ENCODE assay signal across 26 cellular contexts in genomic region chr20:10307359-10307735, GRCh38.
DNase-seq lines count a peak whose midpoint lies in the region; ATAC-seq, FAIRE-seq and TF ChIP-seq lines count a peak whose summit lies in the region.
"Had no signal": no experiment of that assay in that cellular context is flagged by ENCODE, and none has a peak within 500 bp of the region (broad histone marks: within the 10 kb centered on the region; RNA-seq: fewer than 3 reads in every experiment).

No MANE protein-coding gene starts in this region.

- FAIRE-seq in A549 (lab: Jason Lieb, UNC), result peak; percentile 7
- FAIRE-seq: A204.1, GM12878, small intestine had no signal

- H3K27me3 ChIP-seq in spleen (replicated peaks in 1 of 7) (no peaks in the 10 kb centered on the region), testis (no peaks in the 10 kb centered on the region)
- H3K27me3 ChIP-seq: BE2C, dorsolateral prefrontal cortex, upper lobe of right lung had no signal

- TF ChIP-seq EP300 in A549 (IDR thresholded peaks at IDR 0.05), result no peak

- H3K9me3 ChIP-seq in A549, result no peaks in the 10 kb centered on the region
- no peaks in the 10 kb centered on the region for H3K9me3 ChIP-seq in HEK293 (ENCODE audit: control insufficient read depth, insufficient read depth, low read depth, low read length)
- H3K9me3 ChIP-seq in spleen, result no peaks in the 10 kb centered on the region
- H3K9me3 ChIP-seq in testis, result no peaks in the 10 kb centered on the region
- H3K9me3 ChIP-seq: BE2C, heart left ventricle, upper lobe of right lung had no signal

- TF ChIP-seq CTCF in A549 (IDR thresholded peaks at IDR 0.05) (no peak), HEK293 (tag by site-specific recombination; IDR thresholded peaks at IDR 0.05) (no peak), fibroblast of the aortic adventitia (IDR thresholded peaks at IDR 0.05; ENCODE audit: insufficient read depth, low read length) (no peak), spleen (IDR thresholded peaks at IDR 0.05 in 8 of 11, conservative IDR thresholded peaks at IDR 0.05 in 3 of 11) (no peak), testis (IDR thresholded peaks at IDR 0.05) (no peak)

- 30% methylated on average over 3 of the region's 3 CpGs for WGBS in A549 (ENCODE audit: missing lambda C conversion rate)
- WGBS in spleen, 5 donors, result 18 to 42% (median 31%) methylated on average over 3 of the region's 3 CpGs
- WGBS in testis, 2 donors, result 72 to 75% methylated on average over 3 of the region's 3 CpGs

- peak overlapping the region; percentile 17 for H3K4me2 ChIP-seq in A549

- intact Hi-C loops in spleen (cut with DNase I; ENCODE audit: low total_unique reads) (no loop called here), testis (cut with DNase I; ENCODE audit: low total_unique reads) (no loop called here)

- no peaks in the 10 kb centered on the region for H3K36me3 ChIP-seq in HEK293 (ENCODE audit: control insufficient read depth in 2 of 2, insufficient read depth in 1 of 2, low read length in 2 of 2)
- H3K36me3 ChIP-seq in spleen, result no peaks in the 10 kb centered on the region
- no peaks in the 10 kb centered on the region for H3K36me3 ChIP-seq in testis (ENCODE audit: low read depth, missing control alignments)
- H3K36me3 ChIP-seq: heart left ventricle, upper lobe of right lung had no signal

- H3K4me1 ChIP-seq in A549 (peaks cover 86% of the 10 kb centered on the region), HEK293 (ENCODE audit: control insufficient read depth, insufficient read depth, low read length) (peaks cover 14% of the 10 kb centered on the region), spleen (peaks cover 0 to 13% (median 0%) of the 10 kb centered on the region in 6 donors), testis (no peaks in the 10 kb centered on the region)
- H3K4me1 ChIP-seq: BE2C, upper lobe of right lung had no signal

- DNase-seq in A549 (ENCODE audit: low read depth in 1 of 2, low spot score in 1 of 2) (no peak), fibroblast of the aortic adventitia (ENCODE audit: low read depth) (peak; percentile 67), spleen (no peak), testis (no peak)
- DNase-seq in activated CD4-positive, alpha-beta T cell treated with anti-CD3 and anti-CD28 coated beads, Interleukin-2, amount 50 U/mL, for 48 hours, result no peak
- DNase-seq: activated CD4-positive, alpha-beta T cell treated with anti-CD3 and anti-CD28 coated beads, Interleukin-2, amount 10 ng/mL, durations not matched to agents 24 days and 14 days; BE2C; COR-L47; DMS79 treated with DMSO at 0.1 percent for 48 hours; dorsolateral prefrontal cortex; H7; heart left ventricle; NCI-H1092; NCI-H2029 treated with DMSO at 0.1 percent for 48 hours; NCI-H345; nucleus accumbens; SIG-M5; small intestine; substantia nigra; upper lobe of right lung had no signal

- no peak overlapping the region for H3K4me3 ChIP-seq in A549
- H3K4me3 ChIP-seq in HEK293 (ENCODE audit: low read depth, low read length), result no peak overlapping the region
- no peak overlapping the region for H3K4me3 ChIP-seq in fibroblast of the aortic adventitia (ENCODE audit: low read depth, low read length)
- H3K4me3 ChIP-seq in spleen, result no peak overlapping the region
- no peak overlapping the region for H3K4me3 ChIP-seq in testis
- H3K4me3 ChIP-seq: dorsolateral prefrontal cortex, GM12878, heart left ventricle, upper lobe of right lung had no signal

- TF ChIP-seq POLR2A in A549 (IDR thresholded peaks at IDR 0.05; ENCODE audit: low read length), result no peak
- TF ChIP-seq POLR2A in spleen (IDR thresholded peaks at IDR 0.05), result no peak
- TF ChIP-seq POLR2A in testis (IDR thresholded peaks at IDR 0.05), result no peak

- CTCF ChIA-PET in A549 (lab: Yijun Ruan, JAX) (interaction anchor here (0.8 to 2.0 kb wide), 10 partner anchors 9 to 329 kb away, joined by 3 to 8 read pairs (median 4); partner anchors contain the start of gene MKKS), HEK293 (lab: Yijun Ruan, JAX) (interaction anchor here (0.8 kb wide), 1 partner anchor 9 kb away, joined by 5 read pairs; no protein-coding TSS in a partner anchor)

- POLR2A ChIA-PET in A549 (lab: Yijun Ruan, JAX), result interaction anchor here (1.1 to 1.4 kb wide), 4 partner anchors 45 to 128 kb away, joined by 3 to 10 read pairs (median 4); partner anchors contain the start of genes SLX4IP and SNAP25
- POLR2A ChIA-PET in HEK293 (lab: Yijun Ruan, JAX), result interaction anchor here (1.9 kb wide), 1 partner anchor 128 kb away, joined by 6 read pairs; the partner anchor contains the start of gene SLX4IP

- H3K27ac ChIP-seq in A549 (peak overlapping the region; percentile 76 to 83), HEK293 (ENCODE audit: extremely low read depth, low read depth, low read length) (peak overlapping the region; percentile 56; the same call in 1 of the 2 replicates), spleen (no peak overlapping the region), testis (no peak overlapping the region)
- H3K27ac ChIP-seq: heart left ventricle, upper lobe of right lung had no signal

- ATAC-seq in A549, result no peak
- peak; percentile 10; the same call in 1 of the 3 replicates for ATAC-seq in SK-N-SH treated with all-trans-retinoic acid at 6 μM for 48 hours
- no peak for ATAC-seq in HG02973 (IDR thresholded peaks at IDR 0.05; ENCODE audit: unreplicated experiment)
- ATAC-seq: activated naive CD4-positive, alpha-beta T cell treated with anti-CD3 and anti-CD28 coated beads, Interleukin-2, amount 50 U/mL, for 72 hours; GM12878; heart left ventricle; upper lobe of right lung had no signal

- no peak for TF ChIP-seq RAD21 in A549 (conservative IDR thresholded peaks at IDR 0.05 in 1 of 2, IDR thresholded peaks at IDR 0.05 in 1 of 2)

TF ChIP-seq in A549, 52 proteins besides CTCF, POLR2A, EP300 and RAD21 (continues in another document):
- no peak for TF ChIP-seq HDAC2 (IDR thresholded peaks at IDR 0.05)
- TF ChIP-seq JUNB (IDR thresholded peaks at IDR 0.05), result no peak
- no peak for TF ChIP-seq CBX8 (IDR thresholded peaks at IDR 0.05)
- no peak for TF ChIP-seq ATOH8 (CRISPR knock-in tag; IDR thresholded peaks at IDR 0.05; ENCODE audit: low read depth)
- TF ChIP-seq PBX3 (IDR thresholded peaks at IDR 0.05), result no peak

TF ChIP-seq in HEK293, 187 proteins besides CTCF, POLR2A, EP300 and RAD21:
- TF ChIP-seq ZNF394 (tag by site-specific recombination; IDR thresholded peaks at IDR 0.05; ENCODE audit: borderline replicate concordance) (no peak), GLI4 (tag by site-specific recombination; IDR thresholded peaks at IDR 0.05) (no peak), ZNF274 (IDR thresholded peaks at IDR 0.05; ENCODE audit: low read length) (no peak), ZNF274 (tag by site-specific recombination; IDR thresholded peaks at IDR 0.05; ENCODE audit: borderline replicate concordance) (no peak), ZNF654 (tag by site-specific recombination; IDR thresholded peaks at IDR 0.05; ENCODE audit: low read depth) (no peak), ZNF202 (tag by site-specific recombination; IDR thresholded peaks at IDR 0.05; ENCODE audit: borderline replicate concordance) (no peak), ZNF692 (tag by site-specific recombination; IDR thresholded peaks at IDR 0.05) (no peak)

TF ChIP-seq in SK-N-SH treated with all-trans-retinoic acid at 6 μM for 48 hours, 23 proteins besides CTCF, POLR2A, EP300 and RAD21:
- TF ChIP-seq ISL1 (CRISPR knock-in tag; IDR thresholded peaks at IDR 0.05) (0 out of 2 replicates have a peak, but pooled peaks have one; percentile 1), SNAI2 (CRISPR knock-in tag; IDR thresholded peaks at IDR 0.05) (0 out of 2 replicates have a peak, but pooled peaks have one; percentile 71), CSRNP3 (CRISPR knock-in tag; IDR thresholded peaks at IDR 0.05) (no peak), TOX (CRISPR knock-in tag; IDR thresholded peaks at IDR 0.05; ENCODE audit: borderline replicate concordance) (no peak), ZFP3 (CRISPR knock-in tag; IDR thresholded peaks at IDR 0.05) (no peak), GLIS3 (CRISPR knock-in tag; IDR thresholded peaks at IDR 0.05) (no peak), ZNF70 (CRISPR knock-in tag; IDR thresholded peaks at IDR 0.05) (no peak), PPARA (CRISPR knock-in tag; IDR thresholded peaks at IDR 0.05; ENCODE audit: borderline replicate concordance) (no peak), CSDC2 (CRISPR knock-in tag; IDR thresholded peaks at IDR 0.05) (no peak), TCF4 (CRISPR knock-in tag; IDR thresholded peaks at IDR 0.05; ENCODE audit: borderline replicate concordance) (no peak), ESRRG (CRISPR knock-in tag; IDR thresholded peaks at IDR 0.05) (no peak), CREB5 (CRISPR knock-in tag; IDR thresholded peaks at IDR 0.05; ENCODE audit: low read depth) (no peak)

Comparison
In these comparisons a context has a peak if more than half of its experiments do, and no peak if none do; other contexts are left out.
1. H3K27ac ChIP-seq: peak in A549 (2 of 2) and HEK293 (single experiment); none in spleen (0 of 8) and testis (0 of 2).